Comparison of ENCODE assay signal across 1 cellular context in genomic region chr12:23509832-23510231, GRCh38.
TF ChIP-seq lines count a peak whose summit lies in the region.
"Not testable (repeated sequence)": the region's sequence is repeated elsewhere in the genome, so short reads cannot be mapped to it uniquely, and the experiment has no call there.

No MANE protein-coding gene starts in this region.

TF ChIP-seq in K562, 482 proteins besides CTCF, POLR2A, EP300 and RAD21 (continued from another document):
- TF ChIP-seq HMBOX1 (IDR thresholded peaks at IDR 0.05) (0 out of 2 replicates have a peak, but pooled peaks have one; percentile 50), DPF2 (IDR thresholded peaks at IDR 0.05) (peak; percentile 66), BRD9 (IDR thresholded peaks at IDR 0.05; ENCODE audit: low read depth, partially characterized antibody) (peak; percentile 30), MLLT1 (IDR thresholded peaks at IDR 0.05) (peak; percentile 51 to 67; a peak in 2 of 4 replicates), KDM1A (IDR thresholded peaks at IDR 0.05) (peak; percentile 6 to 32; a peak in 1 of 4 replicates), TAL1 (IDR thresholded peaks at IDR 0.05) (peak; percentile 23; the same call in 1 of the 2 replicates), CBFA2T2 (conservative IDR thresholded peaks at IDR 0.05) (peak; percentile 26; the same call in 1 of the 2 replicates), ZBTB40 (IDR thresholded peaks at IDR 0.05) (peak; percentile 11; the same call in 1 of the 2 replicates), CC2D1A (IDR thresholded peaks at IDR 0.05) (peak; percentile 65; the same call in 1 of the 2 replicates), CHAMP1 (IDR thresholded peaks at IDR 0.05) (peak; percentile 77), TCF3 (CRISPR knock-in tag; IDR thresholded peaks at IDR 0.05) (peak; percentile 46; the same call in 1 of the 2 replicates), EP400 (IDR thresholded peaks at IDR 0.05) (peak; percentile 57), NFIC (IDR thresholded peaks at IDR 0.05) (peak; percentile 24; the same call in 1 of the 2 replicates), ARID1B (IDR thresholded peaks at IDR 0.05) (peak; percentile 77), HDAC1 (IDR thresholded peaks at IDR 0.05) (peak in 1 of 2 experiments; percentile 39; a peak in 1 of 4 replicates), NFRKB (IDR thresholded peaks at IDR 0.05; ENCODE audit: low read depth) (peak; percentile 27), CTBP1 (IDR thresholded peaks at IDR 0.05; ENCODE audit: borderline replicate concordance) (0 out of 2 replicates have a peak, but pooled peaks have one; percentile 30), NR2C1 (tag; IDR thresholded peaks at IDR 0.05) (0 out of 2 replicates have a peak, but pooled peaks have one; percentile 7), CBFA2T3 (IDR thresholded peaks at IDR 0.05) (peak; percentile 43; the same call in 1 of the 2 replicates), NBN (IDR thresholded peaks at IDR 0.05; ENCODE audit: low read depth) (peak; percentile 26; the same call in 1 of the 2 replicates), SUPT5H (IDR thresholded peaks at IDR 0.05) (peak; percentile 34), SMARCA4 (IDR thresholded peaks at IDR 0.05) (peak; percentile 35; the same call in 1 of the 2 replicates)
- TF ChIP-seq ZBTB40 (CRISPR knock-in tag; IDR thresholded peaks at IDR 0.05); NR2C1 (IDR thresholded peaks at IDR 0.05): not testable (repeated sequence)
